23 cellular contexts compared by ENCODE assay signal in the genomic region with DNA sequence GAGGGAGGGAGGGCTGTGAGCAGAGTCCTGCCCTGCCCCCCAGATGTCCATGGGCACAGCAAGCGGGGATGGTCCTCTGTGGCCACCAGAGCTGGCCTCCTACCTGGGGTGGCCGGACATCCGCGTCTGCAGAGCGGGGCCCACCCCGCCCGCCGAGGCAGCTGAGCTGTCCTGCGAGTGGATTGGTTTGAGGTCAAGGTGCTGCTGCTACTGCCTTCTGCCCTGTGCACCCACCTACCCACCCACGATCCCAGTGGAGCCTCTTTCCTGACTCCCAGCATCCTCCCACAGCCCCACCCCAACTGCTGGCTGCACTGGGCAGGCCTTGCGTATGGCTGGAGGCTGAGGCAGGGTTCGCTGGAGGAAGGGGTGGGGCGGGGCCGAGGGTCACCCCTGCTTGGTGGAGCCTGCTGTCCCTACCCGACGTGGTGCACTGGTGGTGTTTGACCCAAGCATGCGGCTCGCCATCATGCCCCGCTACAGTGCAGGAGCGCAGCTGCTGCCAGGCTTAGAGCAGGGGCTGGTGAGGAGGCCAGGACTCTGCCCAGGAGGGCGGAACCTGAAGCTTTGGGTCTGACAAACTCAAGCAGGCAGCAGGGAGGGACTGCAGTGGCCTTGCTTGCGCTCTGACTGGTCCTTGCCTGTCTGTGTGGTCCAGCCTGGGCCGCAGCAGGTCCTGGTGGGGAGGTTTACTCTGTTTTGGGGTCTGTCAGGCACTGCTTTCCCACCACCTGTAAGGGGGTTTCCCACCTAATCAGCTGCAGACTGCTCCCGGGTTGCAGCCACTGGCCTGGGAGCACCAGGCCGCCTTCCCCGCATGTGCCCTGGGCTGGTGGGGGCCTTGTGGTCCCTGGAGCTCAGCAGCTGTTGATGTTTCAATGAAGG. TPM values are rescaled to one million over a fixed set of nuclear protein-coding genes. Genes with fewer than 3 reads are reported as not detected.
DNase-seq lines count a peak whose midpoint lies in the region; ATAC-seq and TF ChIP-seq lines count a peak whose summit lies in the region.
"Had no signal": no experiment of that assay in that cellular context is flagged by ENCODE, and none has a peak within 500 bp of the region (broad histone marks: within the 10 kb centered on the region; RNA-seq: fewer than 3 reads in every experiment).

No MANE protein-coding gene starts in this region.

- H3K9me3 ChIP-seq in colonic mucosa, result no peaks in the 10 kb centered on the region
- H3K9me3 ChIP-seq: breast epithelium, SJCRH30 had no signal

- H3K4me3 Mint-ChIP-seq in nephron progenitor cell, result no peak overlapping the region
- H3K4me3 Mint-ChIP-seq: activated CD8-positive, alpha-beta T cell treated with anti-CD3 and anti-CD28 coated beads, Interleukin-2, amount 10 ng/mL, durations not matched to agents 7 days and 5 days; activated T-cell treated with anti-CD3 and anti-CD28 coated beads, Interleukin-2, amount 50 U/mL, for 72 hours; H9; T-helper 17 cell had no signal

- ATAC-seq in GM19328 (IDR thresholded peaks at IDR 0.05; ENCODE audit: unreplicated experiment), result no peak
- ATAC-seq in GM21367 (IDR thresholded peaks at IDR 0.05; ENCODE audit: unreplicated experiment), result no peak
- no peak for ATAC-seq in GM21390 (IDR thresholded peaks at IDR 0.05; ENCODE audit: unreplicated experiment)
- ATAC-seq: activated CD8-positive, alpha-beta T cell treated with anti-CD3 and anti-CD28 coated beads, Interleukin-2, amount 10 ng/mL, durations not matched to agents 7 days and 5 days; T-helper 17 cell had no signal

- no peaks in the 10 kb centered on the region for H3K27me3 Mint-ChIP-seq in nephron progenitor cell (ENCODE audit: low read depth, poor library complexity)
- H3K27me3 Mint-ChIP-seq: T-helper 17 cell had no signal

- H3K4me1 ChIP-seq in colonic mucosa, result no peaks in the 10 kb centered on the region
- H3K4me1 ChIP-seq: breast epithelium, SJCRH30 had no signal

- no peak overlapping the region for H3K27ac ChIP-seq in colonic mucosa
- H3K27ac ChIP-seq: 22Rv1, breast epithelium, SJCRH30 had no signal

- TF ChIP-seq CTCF in colonic mucosa (IDR thresholded peaks at IDR 0.05) (no peak), nephron progenitor cell (IDR thresholded peaks at IDR 0.05) (no peak)

- H3K27me3 ChIP-seq in colonic mucosa, result no peaks in the 10 kb centered on the region
- H3K27me3 ChIP-seq: breast epithelium, SJCRH30 had no signal

- H3K36me3 ChIP-seq in colonic mucosa, result peaks cover 3% of the 10 kb centered on the region
- H3K36me3 ChIP-seq: breast epithelium, SJCRH30 had no signal

- no peaks in the 10 kb centered on the region for H3K9me3 Mint-ChIP-seq in nephron progenitor cell
- H3K9me3 Mint-ChIP-seq: activated T-cell treated with anti-CD3 and anti-CD28 coated beads, Interleukin-2, amount 50 U/mL, for 72 hours had no signal

- no peak overlapping the region for H3K9ac ChIP-seq in colonic mucosa (ENCODE audit: low read depth in 2 of 2, low read length in 2 of 2)

- DNase-seq in activated CD4-positive, CD25-positive, alpha-beta regulatory T cell treated with anti-CD3 and anti-CD28 coated beads, Interleukin-2, amount 50 U/mL, for 72 hours, result peak; percentile 29
- DNase-seq in activated CD4-positive, CD25-positive, alpha-beta regulatory T cell (lab: John Stamatoyannopoulos, UW), result no peak
- peak; percentile 33 for DNase-seq in 8988T
- peak; percentile 15 for DNase-seq in colonic mucosa
- DNase-seq in nephron progenitor cell, result no peak
- DNase-seq: activated CD8-positive, alpha-beta T cell treated with anti-CD3 and anti-CD28 coated beads, Interleukin-2, amount 10 ng/mL, durations not matched to agents 7 days and 5 days; dermis blood vessel endothelial cell; foreskin melanocyte; H9; IMR-90; NCI-H1436; NCI-H526 treated with DMSO at 0.1 percent for 48 hours; stimulated activated CD4-positive, alpha-beta T cell treated with anti-CD3 and anti-CD28 coated beads, Interleukin-2, amount 100 ng/mL, for 48 hours had no signal

- intact Hi-C loops in colonic mucosa (cut with DNase I), result no loop called here

- H3K4me1 Mint-ChIP-seq in nephron progenitor cell, result peaks cover 10% of the 10 kb centered on the region
- H3K4me1 Mint-ChIP-seq: T-helper 17 cell had no signal

- H3K4me3 ChIP-seq in colonic mucosa, result no peak overlapping the region
- H3K4me3 ChIP-seq: breast epithelium, SJCRH30 had no signal

- H3K36me3 Mint-ChIP-seq in nephron progenitor cell (ENCODE audit: low read depth), result no peaks in the 10 kb centered on the region

- peak overlapping the region; percentile 39 for H3K27ac Mint-ChIP-seq in nephron progenitor cell
- H3K27ac Mint-ChIP-seq: activated CD8-positive, alpha-beta T cell treated with anti-CD3 and anti-CD28 coated beads, Interleukin-2, amount 10 ng/mL, durations not matched to agents 7 days and 5 days; activated T-cell treated with anti-CD3 and anti-CD28 coated beads, Interleukin-2, amount 50 U/mL, for 72 hours; H9; T-helper 17 cell had no signal

RNA-seq across cellular contexts. Expression of gene CEP170B, which starts 23.7 kb away (rescaled TPM):
- total RNA-seq in colonic mucosa, result 100 to 1,000 TPM in 1 of 2 donors, 10 to 100 TPM in 1; 57.2 to 110 TPM

RNA-seq across cellular contexts. Expression of gene PLD4, which starts 35.9 kb away (rescaled TPM):
- 1 to 10 TPM in 1 of 2 donors, not detected in 1; 1.2 TPM for total RNA-seq in colonic mucosa
- total RNA-seq: activated CD8-positive, alpha-beta T cell treated with anti-CD3 and anti-CD28 coated beads, Interleukin-2, amount 10 ng/mL, durations not matched to agents 7 days and 5 days; epithelial cell of proximal tubule; H9; IMR-90; M059J; SJCRH30 had no signal

Comparison
In these comparisons a context has a peak if more than half of its experiments do, and no peak if none do; other contexts are left out.
1. DNase-seq: peak in activated CD4-positive, CD25-positive, alpha-beta regulatory T cell treated with anti-CD3 and anti-CD28 coated beads, Interleukin-2, amount 50 U/mL, for 72 hours (single experiment), 8988T (single experiment) and colonic mucosa (single experiment); none in activated CD4-positive, CD25-positive, alpha-beta regulatory T cell (0 of 4) and nephron progenitor cell (single experiment).